In genomic region chr13:110266983-110267382, GRCh38 we compare ENCODE assay signal across 24 cellular contexts. TPM values are rescaled to one million over a fixed set of nuclear protein-coding genes. Genes with fewer than 3 reads are reported as not detected.
DNase-seq lines count a peak whose midpoint lies in the region; ATAC-seq and TF ChIP-seq lines count a peak whose summit lies in the region.
"Had no signal": no experiment of that assay in that cellular context is flagged by ENCODE, and none has a peak within 500 bp of the region (broad histone marks: within the 10 kb centered on the region; RNA-seq: fewer than 3 reads in every experiment).

No MANE protein-coding gene starts in this region.

- peak overlapping the region; percentile 68 for H3K4me3 Mint-ChIP-seq in neural progenitor cell
- H3K4me3 Mint-ChIP-seq: activated CD4-positive, alpha-beta memory T cell treated with anti-CD3 and anti-CD28 coated beads for 36 hours; activated naive CD8-positive, alpha-beta T cell treated with anti-CD3 and anti-CD28 coated beads, Interleukin-2, amount 10 ng/mL, durations not matched to agents 7 days and 5 days; activated T-helper 1 cell treated with anti-CD3 and anti-CD28 coated beads, Interleukin-12 subunit alpha, Interleukin-12 subunit beta, Interleukin-2, Interleukin-4 antibody, amounts not matched to agents 30 ng/mL and 10 ng/mL and 1 ng/mL, durations not matched to agents 14 hours and 24 hours and 36 hours; stimulated activated naive B cell treated with anti-CD40 and anti-IgM and Interleukin-4, amounts not matched to agents 10 μg/mL and 1 μg/mL and 100 μg/mL, for 72 hours had no signal

- no peaks in the 10 kb centered on the region for H3K27me3 ChIP-seq in right cardiac atrium (ENCODE audit: control insufficient read depth, insufficient read depth)
- H3K27me3 ChIP-seq in gastroesophageal sphincter, result no peaks in the 10 kb centered on the region
- H3K27me3 ChIP-seq in neural progenitor cell, result peaks cover 9% of the 10 kb centered on the region
- H3K27me3 ChIP-seq in vagina, result no peaks in the 10 kb centered on the region
- H3K27me3 ChIP-seq: hepatocyte, pancreas, uterus had no signal

- H4K20me1 ChIP-seq in neural progenitor cell (ENCODE audit: low read depth), result peaks cover 83% of the 10 kb centered on the region

- 44% methylated on average over 10 of the region's 10 CpGs for WGBS in right cardiac atrium
- 65% methylated on average over 8 of the region's 10 CpGs; no CpG with 5 or more reads in 1 of the 2 donors for WGBS in gastroesophageal sphincter (ENCODE audit: low coverage in 1 of 2), 2 donors

- TF ChIP-seq POLR2A in gastroesophageal sphincter (IDR thresholded peaks at IDR 0.05) (no peak), vagina (IDR thresholded peaks at IDR 0.05) (no peak)

- no peaks in the 10 kb centered on the region for H3K9me3 Mint-ChIP-seq in neural progenitor cell
- H3K9me3 Mint-ChIP-seq: activated CD4-positive, alpha-beta memory T cell treated with anti-CD3 and anti-CD28 coated beads for 36 hours; activated naive CD8-positive, alpha-beta T cell treated with anti-CD3 and anti-CD28 coated beads, Interleukin-2, amount 10 ng/mL, durations not matched to agents 7 days and 5 days; activated T-helper 1 cell treated with anti-CD3 and anti-CD28 coated beads, Interleukin-12 subunit alpha, Interleukin-12 subunit beta, Interleukin-2, Interleukin-4 antibody, amounts not matched to agents 30 ng/mL and 10 ng/mL and 1 ng/mL, durations not matched to agents 14 hours and 24 hours and 36 hours; stimulated activated naive B cell treated with anti-CD40 and anti-IgM and Interleukin-4, amounts not matched to agents 10 μg/mL and 1 μg/mL and 100 μg/mL, for 72 hours had no signal

- H3K27ac ChIP-seq in right cardiac atrium (ENCODE audit: low read length) (no peak overlapping the region), gastroesophageal sphincter (peak overlapping the region in 3 of 4 donors; percentile 29 to 73 (median 73)), neural progenitor cell (no peak overlapping the region), vagina (no peak overlapping the region)
- H3K27ac ChIP-seq: A549, C4-2B, hepatocyte, pancreas had no signal

- H3K36me3 ChIP-seq in gastroesophageal sphincter, result peaks cover 0 to 5% of the 10 kb centered on the region in 2 donors
- no peaks in the 10 kb centered on the region for H3K36me3 ChIP-seq in neural progenitor cell
- H3K36me3 ChIP-seq in vagina, result no peaks in the 10 kb centered on the region
- H3K36me3 ChIP-seq: pancreas, uterus had no signal

- ATAC-seq in right cardiac atrium, result peak; percentile 3 to 24
- ATAC-seq in gastroesophageal sphincter, result no peak
- ATAC-seq: left colon; stimulated activated naive B cell treated with anti-CD40 and anti-IgM and Interleukin-4, amounts not matched to agents 10 μg/mL and 1 μg/mL and 100 μg/mL, for 72 hours had no signal

- H3K4me2 ChIP-seq in neural progenitor cell, result peak overlapping the region; percentile 77
- H3K4me2 ChIP-seq: A549, hepatocyte had no signal

- H3K4me1 Mint-ChIP-seq in neural progenitor cell, result peaks cover 55% of the 10 kb centered on the region
- H3K4me1 Mint-ChIP-seq: activated naive CD8-positive, alpha-beta T cell treated with anti-CD3 and anti-CD28 coated beads, Interleukin-2, amount 10 ng/mL, durations not matched to agents 7 days and 5 days; stimulated activated naive B cell treated with anti-CD40 and anti-IgM and Interleukin-4, amounts not matched to agents 10 μg/mL and 1 μg/mL and 100 μg/mL, for 72 hours had no signal

- H3K79me2 ChIP-seq in neural progenitor cell (ENCODE audit: low read depth), result peaks cover 18% of the 10 kb centered on the region

- H3K36me3 Mint-ChIP-seq in neural progenitor cell, result peaks cover 4% of the 10 kb centered on the region
- H3K36me3 Mint-ChIP-seq: activated CD4-positive, alpha-beta memory T cell treated with anti-CD3 and anti-CD28 coated beads for 36 hours; activated naive CD8-positive, alpha-beta T cell treated with anti-CD3 and anti-CD28 coated beads, Interleukin-2, amount 10 ng/mL, durations not matched to agents 7 days and 5 days; stimulated activated naive B cell treated with anti-CD40 and anti-IgM and Interleukin-4, amounts not matched to agents 10 μg/mL and 1 μg/mL and 100 μg/mL, for 72 hours had no signal

- no peak for TF ChIP-seq CTCF in gastroesophageal sphincter (IDR thresholded peaks at IDR 0.05)
- TF ChIP-seq CTCF in neural progenitor cell (IDR thresholded peaks at IDR 0.05), result no peak
- TF ChIP-seq CTCF in vagina (IDR thresholded peaks at IDR 0.05), result no peak

- peaks cover 43% of the 10 kb centered on the region for H3F3A ChIP-seq in neural progenitor cell (ENCODE audit: low read depth)

- DNase-seq in right cardiac atrium (peak in 1 of 3 donors; percentile 62), cardiac septum (ENCODE audit: low spot score) (no peak), neural progenitor cell (ENCODE audit: low spot score) (peak; percentile 89), vagina (ENCODE audit: extremely low spot score in 2 of 2) (peak; percentile 43 to 85), GOT3 (lab: John Stamatoyannopoulos, UW) (no peak), nucleus accumbens (lab: John Stamatoyannopoulos, UW) (no peak)
- DNase-seq in effector CD8-positive, alpha-beta T cell (lab: John Stamatoyannopoulos, UW), result no peak
- DNase-seq: activated CD4-positive, alpha-beta memory T cell treated with anti-CD3 and anti-CD28 coated beads for 36 hours; activated naive CD8-positive, alpha-beta T cell treated with anti-CD3 and anti-CD28 coated beads, Interleukin-2, amount 10 ng/mL, durations not matched to agents 7 days and 5 days; DMS153; left colon; MM.1S; NCI-H1930; NCI-H446 treated with DMSO at 0.1 percent for 48 hours; pancreas; stimulated activated CD4-positive, alpha-beta T cell treated with anti-CD3 and anti-CD28 coated beads, Interleukin-12 subunit alpha, Interleukin-12 subunit beta, amount 100 ng/mL, for 4 hours; stimulated activated naive B cell treated with anti-CD40 and anti-IgM and Interleukin-4, amounts not matched to agents 10 μg/mL and 1 μg/mL and 100 μg/mL, for 72 hours; T-helper 1 cell had no signal

- H2AFZ ChIP-seq in neural progenitor cell (replicated peaks), result no peak overlapping the region
- H2AFZ ChIP-seq: hepatocyte had no signal

- H3K4me1 ChIP-seq in right cardiac atrium (ENCODE audit: control insufficient read depth, insufficient read depth, low read length) (peaks cover 48% of the 10 kb centered on the region), gastroesophageal sphincter (peaks cover 13 to 95% (median 35%) of the 10 kb centered on the region in 3 donors), neural progenitor cell (peaks cover 68% of the 10 kb centered on the region), vagina (peaks cover 57% of the 10 kb centered on the region)
- H3K4me1 ChIP-seq: pancreas had no signal

- H3K9ac ChIP-seq in neural progenitor cell, result no peak overlapping the region

- TF ChIP-seq EP300 in gastroesophageal sphincter (IDR thresholded peaks at IDR 0.05), result no peak

- H3K4me3 ChIP-seq in right cardiac atrium (ENCODE audit: low read length), result no peak overlapping the region
- no peak overlapping the region for H3K4me3 ChIP-seq in gastroesophageal sphincter
- peak overlapping the region; percentile 15 for H3K4me3 ChIP-seq in neural progenitor cell
- H3K4me3 ChIP-seq in vagina, result no peak overlapping the region
- H3K4me3 ChIP-seq: A549, hepatocyte, pancreas, uterus had no signal

- peaks cover 14% of the 10 kb centered on the region for H3K27me3 Mint-ChIP-seq in neural progenitor cell (ENCODE audit: insufficient read depth, low read depth)

- H3K27ac Mint-ChIP-seq in neural progenitor cell, result no peak overlapping the region
- H3K27ac Mint-ChIP-seq: activated CD4-positive, alpha-beta memory T cell treated with anti-CD3 and anti-CD28 coated beads for 36 hours; activated naive CD8-positive, alpha-beta T cell treated with anti-CD3 and anti-CD28 coated beads, Interleukin-2, amount 10 ng/mL, durations not matched to agents 7 days and 5 days; activated T-helper 1 cell treated with anti-CD3 and anti-CD28 coated beads, Interleukin-12 subunit alpha, Interleukin-12 subunit beta, Interleukin-2, Interleukin-4 antibody, amounts not matched to agents 30 ng/mL and 10 ng/mL and 1 ng/mL, durations not matched to agents 14 hours and 24 hours and 36 hours; stimulated activated naive B cell treated with anti-CD40 and anti-IgM and Interleukin-4, amounts not matched to agents 10 μg/mL and 1 μg/mL and 100 μg/mL, for 72 hours had no signal

- no peaks in the 10 kb centered on the region for H3K9me3 ChIP-seq in right cardiac atrium (ENCODE audit: control insufficient read depth, low read length)
- no peaks in the 10 kb centered on the region for H3K9me3 ChIP-seq in gastroesophageal sphincter
- H3K9me3 ChIP-seq in neural progenitor cell (ENCODE audit: low read depth), result no peaks in the 10 kb centered on the region
- H3K9me3 ChIP-seq in vagina, result no peaks in the 10 kb centered on the region
- H3K9me3 ChIP-seq: A549, pancreas, uterus had no signal

- intact Hi-C loops in right cardiac atrium (cut with DNase I), result no loop called here
- intact Hi-C loops in cardiac septum (cut with DNase I), result loop anchor here (5.0 kb wide), 1 partner anchor 35 kb away; no protein-coding TSS in a partner anchor
- intact Hi-C loops in vagina (cut with DNase I), result no loop called here

RNA-seq across cellular contexts. Expression of gene COL4A1, which starts 40.0 kb away (rescaled TPM):
- total RNA-seq in right cardiac atrium (100 to 1,000 TPM in 3 of 4 donors, 10 to 100 TPM in 1; 91.9 to 267 (median 118) TPM), cardiac septum (196 TPM), gastroesophageal sphincter (100 to 1,000 TPM; 278 to 618 (median 440) TPM), neural progenitor cell (ENCODE audit: low replicate concordance) (105 and 120 TPM in 2 replicates), vagina (178 TPM)
- polyA plus RNA-seq in right cardiac atrium, result 69.8 TPM
- total RNA-seq: activated CD4-positive, alpha-beta memory T cell treated with anti-CD3 and anti-CD28 coated beads for 36 hours; activated naive CD8-positive, alpha-beta T cell treated with anti-CD3 and anti-CD28 coated beads, Interleukin-2, amount 10 ng/mL, durations not matched to agents 7 days and 5 days; activated T-helper 1 cell treated with anti-CD3 and anti-CD28 coated beads, Interleukin-12 subunit alpha, Interleukin-12 subunit beta, Interleukin-2, Interleukin-4 antibody, amounts not matched to agents 30 ng/mL and 10 ng/mL and 1 ng/mL, durations not matched to agents 14 hours and 24 hours and 36 hours had no signal

RNA-seq across cellular contexts. Expression of gene COL4A2, which starts 40.1 kb away (rescaled TPM):
- 100 to 1,000 TPM in 3 of 4 donors, 10 to 100 TPM in 1; 84.7 to 268 (median 123) TPM for total RNA-seq in right cardiac atrium
- polyA plus RNA-seq in right cardiac atrium, result 101 TPM
- total RNA-seq in cardiac septum, result 165 TPM
- 100 to 1,000 TPM; 478 to 945 (median 543) TPM for total RNA-seq in gastroesophageal sphincter
- 73.6 and 139 TPM in 2 replicates for total RNA-seq in neural progenitor cell (ENCODE audit: low replicate concordance)
- 180 TPM for total RNA-seq in vagina
- total RNA-seq: activated CD4-positive, alpha-beta memory T cell treated with anti-CD3 and anti-CD28 coated beads for 36 hours; activated naive CD8-positive, alpha-beta T cell treated with anti-CD3 and anti-CD28 coated beads, Interleukin-2, amount 10 ng/mL, durations not matched to agents 7 days and 5 days; activated T-helper 1 cell treated with anti-CD3 and anti-CD28 coated beads, Interleukin-12 subunit alpha, Interleukin-12 subunit beta, Interleukin-2, Interleukin-4 antibody, amounts not matched to agents 30 ng/mL and 10 ng/mL and 1 ng/mL, durations not matched to agents 14 hours and 24 hours and 36 hours had no signal

Comparison
In these comparisons a context has a peak if more than half of its experiments do, and no peak if none do; other contexts are left out.
1. DNase-seq: peak in neural progenitor cell (single experiment) and vagina (2 of 2); none in cardiac septum (single experiment), effector CD8-positive, alpha-beta T cell (single experiment), GOT3 (single experiment) and nucleus accumbens (0 of 56).
2. H3K27ac ChIP-seq: peak in gastroesophageal sphincter (3 of 4); none in right cardiac atrium (single experiment), neural progenitor cell (single experiment) and vagina (single experiment).